Comparison of ENCODE assay signal across 2 cellular contexts in genomic region chr19:10282043-10282442, GRCh38. TPM values are rescaled to one million over a fixed set of nuclear protein-coding genes. Genes with fewer than 3 reads are reported as not detected.
"Had no signal": no experiment of that assay in that cellular context is flagged by ENCODE, and none has a peak within 500 bp of the region (broad histone marks: within the 10 kb centered on the region; RNA-seq: fewer than 3 reads in every experiment).

No MANE protein-coding gene starts in this region.

RNA-seq across cellular contexts. Expression of gene ICAM4, which starts 4.7 kb away (rescaled TPM):
- total RNA-seq: ascending aorta, chondrocyte had no signal

RNA-seq across cellular contexts. Expression of gene ZGLP1, which starts 27.6 kb away (rescaled TPM):
- total RNA-seq: ascending aorta had no signal
